1 cellular context compared by ENCODE assay signal in the genomic region with DNA sequence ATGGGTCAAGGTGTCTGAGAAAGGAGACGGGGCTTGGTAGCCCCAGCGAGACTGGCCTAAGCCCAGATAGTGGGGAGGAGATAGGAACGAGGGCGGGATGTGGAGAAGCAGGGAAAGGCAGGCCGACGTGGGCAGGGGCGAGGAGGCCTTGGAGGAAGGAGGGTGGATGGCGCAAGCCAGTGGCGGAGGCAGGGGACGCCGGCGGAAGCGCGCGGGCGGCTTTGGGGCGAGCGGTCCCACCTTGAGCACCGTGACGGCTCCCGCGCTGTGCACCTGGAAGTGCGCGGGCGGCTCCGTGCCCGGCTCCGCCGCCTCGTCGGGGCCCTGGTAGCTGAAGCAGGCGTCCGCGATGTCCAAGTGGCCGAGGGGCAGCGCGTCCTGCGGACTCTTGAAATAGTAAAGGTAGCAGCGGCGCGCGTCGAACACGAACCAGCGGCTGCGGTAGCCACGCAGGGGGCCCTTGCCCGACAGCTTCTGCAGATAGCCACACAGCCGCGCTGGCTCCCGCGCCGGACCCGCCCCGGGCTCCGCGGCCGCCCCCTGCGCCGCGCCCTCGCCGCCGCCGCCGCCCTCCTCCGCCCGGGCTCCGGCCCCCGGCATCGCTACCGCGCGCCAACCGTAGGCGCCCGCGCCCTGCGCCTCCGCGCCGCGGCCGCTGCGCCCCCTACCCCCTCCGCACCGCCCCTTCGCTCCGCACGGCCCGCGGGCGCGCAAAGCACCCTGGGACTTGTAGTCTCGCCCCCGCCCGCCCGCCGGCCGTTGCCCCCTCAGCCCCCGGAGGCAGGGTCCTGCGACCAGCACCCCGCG.
A peak's percentile ranks its signal among the peaks of the same experiment; 100 is the strongest.
TF ChIP-seq lines count a peak whose summit lies in the region.

Gene TBC1D2B, minus strand, starts transcription at position 659 of the 807 bp plus-strand sequence. Its CDS starts 59 bp downstream, at position 600.

TF ChIP-seq in HepG2, 621 proteins besides CTCF, POLR2A, EP300 and RAD21 (continued from another document and continues in another):
- 0 out of 2 replicates have a peak, but pooled peaks have one; percentile 13 for TF ChIP-seq ZBTB33 (CRISPR knock-in tag; IDR thresholded peaks at IDR 0.05)
- TF ChIP-seq SUZ12 (IDR thresholded peaks at IDR 0.05; ENCODE audit: low read depth, low read length): peak; percentile 47
- no peak for TF ChIP-seq ZNF781 (CRISPR knock-in tag; IDR thresholded peaks at IDR 0.05; ENCODE audit: borderline replicate concordance, not compliant biosample characterization)
- peak; percentile 33; the same call in 1 of the 2 replicates for TF ChIP-seq DMAP1 (CRISPR knock-in tag; IDR thresholded peaks at IDR 0.05)
- TF ChIP-seq SETDB1 (CRISPR knock-in tag; IDR thresholded peaks at IDR 0.05; ENCODE audit: borderline replicate concordance): no peak
- TF ChIP-seq ESRRA (CRISPR knock-in tag; IDR thresholded peaks at IDR 0.05; ENCODE audit: low read depth): no peak
- TF ChIP-seq PCBP2 (optimal IDR thresholded peaks at IDR 0.05; ENCODE audit: low read depth, low read length, poor library complexity, severe bottlenecking): no peak
- no peak for TF ChIP-seq MED1 (CRISPR knock-in tag; IDR thresholded peaks at IDR 0.05)
- no peak for TF ChIP-seq SRSF4 (IDR thresholded peaks at IDR 0.05; ENCODE audit: low read depth, low read length, poor library complexity, severe bottlenecking)
- TF ChIP-seq TBP (CRISPR knock-in tag; IDR thresholded peaks at IDR 0.05): no peak
- TF ChIP-seq GMEB2 (CRISPR knock-in tag; IDR thresholded peaks at IDR 0.05; ENCODE audit: low read depth): 0 out of 2 replicates have a peak, but pooled peaks have one; percentile 19
- no peak for TF ChIP-seq ZNF543 (CRISPR knock-in tag; IDR thresholded peaks at IDR 0.05)
- no peak for TF ChIP-seq SPEN (CRISPR knock-in tag; IDR thresholded peaks at IDR 0.05; ENCODE audit: low read depth)
- TF ChIP-seq ZNF3 (CRISPR knock-in tag; IDR thresholded peaks at IDR 0.05): no peak
- no peak for TF ChIP-seq LBX2 (CRISPR knock-in tag; IDR thresholded peaks at IDR 0.05; ENCODE audit: borderline replicate concordance)
- TF ChIP-seq, protein P1, sequence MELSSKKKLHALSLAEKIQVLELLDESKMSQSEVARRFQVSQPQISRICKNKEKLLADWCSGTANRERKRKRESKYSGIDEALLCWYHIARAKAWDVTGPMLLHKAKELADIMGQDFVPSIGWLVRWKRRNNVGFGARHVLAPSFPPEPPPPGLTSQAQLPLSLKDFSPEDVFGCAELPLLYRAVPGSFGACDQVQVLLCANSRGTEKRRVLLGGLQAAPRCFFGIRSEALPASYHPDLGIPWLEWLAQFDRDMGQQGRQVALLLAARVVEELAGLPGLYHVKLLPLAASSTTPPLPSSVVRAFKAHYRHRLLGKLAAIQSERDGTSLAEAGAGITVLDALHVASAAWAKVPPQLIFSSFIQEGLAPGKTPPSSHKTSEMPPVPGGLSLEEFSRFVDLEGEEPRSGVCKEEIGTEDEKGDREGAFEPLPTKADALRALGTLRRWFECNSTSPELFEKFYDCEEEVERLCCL (CRISPR knock-in tag; IDR thresholded peaks at IDR 0.05; ENCODE audit: borderline replicate concordance): no peak
- TF ChIP-seq, protein P2, sequence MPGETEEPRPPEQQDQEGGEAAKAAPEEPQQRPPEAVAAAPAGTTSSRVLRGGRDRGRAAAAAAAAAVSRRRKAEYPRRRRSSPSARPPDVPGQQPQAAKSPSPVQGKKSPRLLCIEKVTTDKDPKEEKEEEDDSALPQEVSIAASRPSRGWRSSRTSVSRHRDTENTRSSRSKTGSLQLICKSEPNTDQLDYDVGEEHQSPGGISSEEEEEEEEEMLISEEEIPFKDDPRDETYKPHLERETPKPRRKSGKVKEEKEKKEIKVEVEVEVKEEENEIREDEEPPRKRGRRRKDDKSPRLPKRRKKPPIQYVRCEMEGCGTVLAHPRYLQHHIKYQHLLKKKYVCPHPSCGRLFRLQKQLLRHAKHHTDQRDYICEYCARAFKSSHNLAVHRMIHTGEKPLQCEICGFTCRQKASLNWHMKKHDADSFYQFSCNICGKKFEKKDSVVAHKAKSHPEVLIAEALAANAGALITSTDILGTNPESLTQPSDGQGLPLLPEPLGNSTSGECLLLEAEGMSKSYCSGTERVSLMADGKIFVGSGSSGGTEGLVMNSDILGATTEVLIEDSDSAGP (CRISPR knock-in tag; IDR thresholded peaks at IDR 0.05; ENCODE audit: borderline replicate concordance): peak; percentile 67; the same call in 1 of the 2 replicates
- no peak for TF ChIP-seq CENPT (CRISPR knock-in tag; IDR thresholded peaks at IDR 0.05; ENCODE audit: low read depth)
- TF ChIP-seq NCOA5 (CRISPR knock-in tag; IDR thresholded peaks at IDR 0.05): no peak
- TF ChIP-seq CEBPG (CRISPR knock-in tag; IDR thresholded peaks at IDR 0.05): no peak
- TF ChIP-seq ZNF776 (CRISPR knock-in tag; IDR thresholded peaks at IDR 0.05): no peak
- TF ChIP-seq ZKSCAN8 (CRISPR knock-in tag; IDR thresholded peaks at IDR 0.05; ENCODE audit: borderline replicate concordance): no peak
- no peak for TF ChIP-seq ZKSCAN5 (CRISPR knock-in tag; IDR thresholded peaks at IDR 0.05)
- TF ChIP-seq, protein P3, sequence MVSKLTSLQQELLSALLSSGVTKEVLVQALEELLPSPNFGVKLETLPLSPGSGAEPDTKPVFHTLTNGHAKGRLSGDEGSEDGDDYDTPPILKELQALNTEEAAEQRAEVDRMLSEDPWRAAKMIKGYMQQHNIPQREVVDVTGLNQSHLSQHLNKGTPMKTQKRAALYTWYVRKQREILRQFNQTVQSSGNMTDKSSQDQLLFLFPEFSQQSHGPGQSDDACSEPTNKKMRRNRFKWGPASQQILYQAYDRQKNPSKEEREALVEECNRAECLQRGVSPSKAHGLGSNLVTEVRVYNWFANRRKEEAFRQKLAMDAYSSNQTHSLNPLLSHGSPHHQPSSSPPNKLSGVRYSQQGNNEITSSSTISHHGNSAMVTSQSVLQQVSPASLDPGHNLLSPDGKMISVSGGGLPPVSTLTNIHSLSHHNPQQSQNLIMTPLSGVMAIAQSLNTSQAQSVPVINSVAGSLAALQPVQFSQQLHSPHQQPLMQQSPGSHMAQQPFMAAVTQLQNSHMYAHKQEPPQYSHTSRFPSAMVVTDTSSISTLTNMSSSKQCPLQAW (CRISPR knock-in tag; IDR thresholded peaks at IDR 0.05): 0 out of 2 replicates have a peak, but pooled peaks have one; percentile 23
- TF ChIP-seq, protein P4, sequence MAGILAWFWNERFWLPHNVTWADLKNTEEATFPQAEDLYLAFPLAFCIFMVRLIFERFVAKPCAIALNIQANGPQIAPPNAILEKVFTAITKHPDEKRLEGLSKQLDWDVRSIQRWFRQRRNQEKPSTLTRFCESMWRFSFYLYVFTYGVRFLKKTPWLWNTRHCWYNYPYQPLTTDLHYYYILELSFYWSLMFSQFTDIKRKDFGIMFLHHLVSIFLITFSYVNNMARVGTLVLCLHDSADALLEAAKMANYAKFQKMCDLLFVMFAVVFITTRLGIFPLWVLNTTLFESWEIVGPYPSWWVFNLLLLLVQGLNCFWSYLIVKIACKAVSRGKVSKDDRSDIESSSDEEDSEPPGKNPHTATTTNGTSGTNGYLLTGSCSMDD (CRISPR knock-in tag; IDR thresholded peaks at IDR 0.05): no peak
- no peak for TF ChIP-seq ZNF709 (CRISPR knock-in tag; IDR thresholded peaks at IDR 0.05)
- TF ChIP-seq MEIS1 (CRISPR knock-in tag; IDR thresholded peaks at IDR 0.05; ENCODE audit: borderline replicate concordance): no peak
- TF ChIP-seq NFYB (CRISPR knock-in tag; IDR thresholded peaks at IDR 0.05): no peak
- no peak for TF ChIP-seq MAFG (CRISPR knock-in tag; IDR thresholded peaks at IDR 0.05)
- TF ChIP-seq ZFP37 (CRISPR knock-in tag; IDR thresholded peaks at IDR 0.05; ENCODE audit: borderline replicate concordance): no peak
- TF ChIP-seq ZBTB2 (CRISPR knock-in tag; IDR thresholded peaks at IDR 0.05; ENCODE audit: low read depth): peak; percentile 65; the same call in 1 of the 2 replicates
- no peak for TF ChIP-seq ZC3H13 (CRISPR knock-in tag; IDR thresholded peaks at IDR 0.05)
- TF ChIP-seq ZNF891 (CRISPR knock-in tag; IDR thresholded peaks at IDR 0.05): no peak; the same call in 1 of the 2 replicates
- no peak for TF ChIP-seq MAF1 (CRISPR knock-in tag; IDR thresholded peaks at IDR 0.05; ENCODE audit: borderline replicate concordance)
- no peak for TF ChIP-seq FOXC1 (CRISPR knock-in tag; IDR thresholded peaks at IDR 0.05; ENCODE audit: borderline replicate concordance)
- no peak for TF ChIP-seq ZIK1 (CRISPR knock-in tag; IDR thresholded peaks at IDR 0.05; ENCODE audit: borderline replicate concordance, low read depth)
- TF ChIP-seq, protein P5, sequence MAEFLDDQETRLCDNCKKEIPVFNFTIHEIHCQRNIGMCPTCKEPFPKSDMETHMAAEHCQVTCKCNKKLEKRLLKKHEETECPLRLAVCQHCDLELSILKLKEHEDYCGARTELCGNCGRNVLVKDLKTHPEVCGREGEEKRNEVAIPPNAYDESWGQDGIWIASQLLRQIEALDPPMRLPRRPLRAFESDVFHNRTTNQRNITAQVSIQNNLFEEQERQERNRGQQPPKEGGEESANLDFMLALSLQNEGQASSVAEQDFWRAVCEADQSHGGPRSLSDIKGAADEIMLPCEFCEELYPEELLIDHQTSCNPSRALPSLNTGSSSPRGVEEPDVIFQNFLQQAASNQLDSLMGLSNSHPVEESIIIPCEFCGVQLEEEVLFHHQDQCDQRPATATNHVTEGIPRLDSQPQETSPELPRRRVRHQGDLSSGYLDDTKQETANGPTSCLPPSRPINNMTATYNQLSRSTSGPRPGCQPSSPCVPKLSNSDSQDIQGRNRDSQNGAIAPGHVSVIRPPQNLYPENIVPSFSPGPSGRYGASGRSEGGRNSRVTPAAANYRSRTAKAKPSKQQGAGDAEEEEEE (CRISPR knock-in tag; IDR thresholded peaks at IDR 0.05; ENCODE audit: borderline replicate concordance): no peak
- TF ChIP-seq ZNF263 (CRISPR knock-in tag; IDR thresholded peaks at IDR 0.05): no peak
- TF ChIP-seq TFDP2 (CRISPR knock-in tag; IDR thresholded peaks at IDR 0.05): no peak; the same call in 1 of the 2 replicates
- TF ChIP-seq TBL1XR1 (IDR thresholded peaks at IDR 0.05; ENCODE audit: borderline replicate concordance, low read length, partially characterized antibody): no peak
- TF ChIP-seq, protein P6, sequence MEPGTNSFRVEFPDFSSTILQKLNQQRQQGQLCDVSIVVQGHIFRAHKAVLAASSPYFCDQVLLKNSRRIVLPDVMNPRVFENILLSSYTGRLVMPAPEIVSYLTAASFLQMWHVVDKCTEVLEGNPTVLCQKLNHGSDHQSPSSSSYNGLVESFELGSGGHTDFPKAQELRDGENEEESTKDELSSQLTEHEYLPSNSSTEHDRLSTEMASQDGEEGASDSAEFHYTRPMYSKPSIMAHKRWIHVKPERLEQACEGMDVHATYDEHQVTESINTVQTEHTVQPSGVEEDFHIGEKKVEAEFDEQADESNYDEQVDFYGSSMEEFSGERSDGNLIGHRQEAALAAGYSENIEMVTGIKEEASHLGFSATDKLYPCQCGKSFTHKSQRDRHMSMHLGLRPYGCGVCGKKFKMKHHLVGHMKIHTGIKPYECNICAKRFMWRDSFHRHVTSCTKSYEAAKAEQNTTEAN (CRISPR knock-in tag; conservative IDR thresholded peaks at IDR 0.05): no peak
- no peak for TF ChIP-seq TCF7 (IDR thresholded peaks at IDR 0.05; ENCODE audit: low read depth)
- TF ChIP-seq HDAC6 (IDR thresholded peaks at IDR 0.05; ENCODE audit: low read depth, low read length): no peak
- no peak for TF ChIP-seq ZNF616 (CRISPR knock-in tag; IDR thresholded peaks at IDR 0.05; ENCODE audit: low read depth)
- peak; percentile 20 for TF ChIP-seq HDAC1 (CRISPR knock-in tag; IDR thresholded peaks at IDR 0.05)
- TF ChIP-seq KMT2B (CRISPR knock-in tag; IDR thresholded peaks at IDR 0.05): no peak
